ENCODE assay signal across 1 cellular context in genomic region chr17:42230225-42230624, GRCh38.
TF ChIP-seq lines count a peak whose summit lies in the region.

No MANE protein-coding gene starts in this region.

TF ChIP-seq in GM12878, 131 proteins besides CTCF, POLR2A, EP300 and RAD21:
- TF ChIP-seq CBFB (IDR thresholded peaks at IDR 0.05; ENCODE audit: low read depth) (no peak), MEF2B (IDR thresholded peaks at IDR 0.05; ENCODE audit: partially characterized antibody, poor library complexity, severe bottlenecking) (no peak), REST (IDR thresholded peaks at IDR 0.05; ENCODE audit: low read depth, low read length) (no peak)
